In the genomic region with DNA sequence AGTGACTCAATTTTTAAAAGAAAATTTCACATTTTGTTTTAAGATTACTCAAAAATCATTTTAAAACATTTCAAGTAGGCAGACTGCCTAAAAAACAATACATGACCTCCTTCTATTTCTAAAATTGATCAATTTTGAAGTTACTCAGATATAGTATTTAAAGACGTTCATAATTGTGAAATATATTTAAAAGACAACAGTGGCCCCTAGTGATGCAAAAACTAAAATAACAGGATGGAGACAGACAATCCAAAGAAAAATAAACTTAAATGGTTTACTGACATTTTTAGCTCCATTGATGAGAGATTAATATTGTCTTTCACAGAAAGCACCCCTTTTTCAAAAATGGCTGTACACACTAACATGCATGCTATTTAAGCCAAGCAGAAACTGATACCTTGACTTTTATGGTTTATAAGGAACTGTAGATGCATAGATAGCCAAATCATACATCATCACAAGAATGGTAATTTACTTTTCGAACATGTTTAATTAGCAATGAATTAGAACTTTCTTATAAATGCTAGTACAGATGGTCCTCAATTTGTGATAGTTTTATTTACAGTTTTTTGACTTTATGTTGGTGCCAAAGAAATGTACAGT, we compare ENCODE assay signal across 9 cellular contexts.
DNase-seq lines count a peak whose midpoint lies in the region; ATAC-seq, FAIRE-seq and TF ChIP-seq lines count a peak whose summit lies in the region.
"Had no signal": no experiment of that assay in that cellular context is flagged by ENCODE, and none has a peak within 500 bp of the region (broad histone marks: within the 10 kb centered on the region; RNA-seq: fewer than 3 reads in every experiment).

No MANE protein-coding gene starts in this region.

- H3K36me3 ChIP-seq in OCI-LY7 (ENCODE audit: insufficient read depth, low read length), result no peaks in the 10 kb centered on the region
- H3K36me3 ChIP-seq in endothelial cell of umbilical vein (ENCODE audit: control insufficient read depth in 2 of 2, extremely low read depth in 1 of 2, insufficient read depth in 2 of 2, low read length in 2 of 2), result no peaks in the 10 kb centered on the region
- H3K36me3 ChIP-seq in neural progenitor cell, result no peaks in the 10 kb centered on the region

- H3K4me1 Mint-ChIP-seq in neural progenitor cell, result peaks cover 2% of the 10 kb centered on the region

- no peak overlapping the region for H3K4me3 Mint-ChIP-seq in neural progenitor cell

- no peak overlapping the region for H2AFZ ChIP-seq in OCI-LY7 (ENCODE audit: low read length)
- H2AFZ ChIP-seq in endothelial cell of umbilical vein (ENCODE audit: low read depth, low read length), result no peak overlapping the region
- H2AFZ ChIP-seq in neural progenitor cell (replicated peaks), result no peak overlapping the region

- CTCF ChIA-PET in OCI-LY7 (lab: Charles Lee; ENCODE audit: unreplicated experiment) (no interaction called here), endothelial cell of umbilical vein (lab: Charles Lee) (interaction anchor here (0.7 to 4.9 kb wide), 26 partner anchors 9 to 980 kb away, joined by 3 to 76 read pairs (median 4); a partner anchor contains a TSS)

- H3K27ac Mint-ChIP-seq in neural progenitor cell, result no peak overlapping the region

- dilution Hi-C loops in endothelial cell of umbilical vein (cut with MboI; ENCODE audit: extremely low pct_ligation_motif_present, low sequenced_read_pairs), result no loop called here

- peak; percentile 20 for DNase-seq in GM03348 (ENCODE audit: low spot score)
- DNase-seq in OCI-LY7 (ENCODE audit: low spot score), result no peak
- peak; percentile 59 for DNase-seq in endothelial cell of umbilical vein (ENCODE audit: low read depth, low spot score)
- no peak for DNase-seq in neural progenitor cell (ENCODE audit: low spot score)
- DNase-seq in activated CD4-positive, CD25-positive, alpha-beta regulatory T cell (lab: John Stamatoyannopoulos, UW), result no peak
- no peak for DNase-seq in NCI-H1436 treated with DMSO at 0.1 percent for 48 hours (lab: John Stamatoyannopoulos, UW)
- DNase-seq: stimulated activated CD8-positive, alpha-beta memory T cell treated with anti-CD3 and anti-CD28 coated beads, Interleukin-4, amount 100 ng/mL, for 48 hours had no signal

- no peak overlapping the region for H3K4me2 ChIP-seq in OCI-LY7 (ENCODE audit: low read length)
- no peak overlapping the region for H3K4me2 ChIP-seq in endothelial cell of umbilical vein (ENCODE audit: insufficient read depth, low read length)
- no peak overlapping the region for H3K4me2 ChIP-seq in neural progenitor cell

- H3K36me3 Mint-ChIP-seq in neural progenitor cell, result no peaks in the 10 kb centered on the region

- H3K9me2 ChIP-seq in OCI-LY7 (ENCODE audit: insufficient read depth, low read length), result no peaks in the 10 kb centered on the region

- peak; percentile 52 for TF ChIP-seq CTCF in OCI-LY7 (conservative IDR thresholded peaks at IDR 0.05; ENCODE audit: low read length)
- peak in 1 of 2 donors; percentile 20 for TF ChIP-seq CTCF in endothelial cell of umbilical vein (IDR thresholded peaks at IDR 0.05; ENCODE audit: extremely low read depth in 1 of 2, insufficient read depth in 1 of 2, low read depth in 1 of 2, low read length in 2 of 2)
- TF ChIP-seq CTCF in neural progenitor cell (IDR thresholded peaks at IDR 0.05), result peak; percentile 55

- no peak for FAIRE-seq in endothelial cell of umbilical vein (lab: Jason Lieb, UNC)

- no peaks in the 10 kb centered on the region for H3F3A ChIP-seq in neural progenitor cell (ENCODE audit: low read depth)

- no peaks in the 10 kb centered on the region for H4K20me1 ChIP-seq in OCI-LY7 (ENCODE audit: insufficient read depth, low read length)
- no peaks in the 10 kb centered on the region for H4K20me1 ChIP-seq in endothelial cell of umbilical vein (replicated peaks; ENCODE audit: control insufficient read depth, extremely low read depth, insufficient read depth, low read length)
- no peaks in the 10 kb centered on the region for H4K20me1 ChIP-seq in neural progenitor cell (ENCODE audit: low read depth)

- H3K27ac ChIP-seq in OCI-LY7 (ENCODE audit: low read depth, low read length, poor library complexity, severe bottlenecking) (no peak overlapping the region), endothelial cell of umbilical vein (ENCODE audit: insufficient read depth, low read depth, low read length) (no peak overlapping the region), neural progenitor cell (no peak overlapping the region)

- intact Hi-C loops in OCI-LY7 (cut with micrococcal nuclease; ENCODE audit: unreplicated experiment) (no loop called here), endothelial cell of umbilical vein (cut with micrococcal nuclease) (loop anchor here (1.0 to 10.0 kb wide), 6 partner anchors 304 to 1130 kb away; no protein-coding TSS in a partner anchor)

- no peak for ATAC-seq in HG03175 (IDR thresholded peaks at IDR 0.05; ENCODE audit: unreplicated experiment)
- ATAC-seq in HG02678 (IDR thresholded peaks at IDR 0.05; ENCODE audit: unreplicated experiment), result no peak

- POLR2A ChIA-PET in OCI-LY7 (lab: Charles Lee), result no interaction called here
- POLR2A ChIA-PET in endothelial cell of umbilical vein (lab: Charles Lee), result interaction anchor here (1.0 kb wide), 1 partner anchor 911 kb away, joined by 3 read pairs; no protein-coding TSS in a partner anchor

- no TSS peak for BruUV-seq in OCI-LY7 (replicated peaks; lab: Mats Ljungman, UMichigan)
- no TSS peak for BruUV-seq in endothelial cell of umbilical vein (replicated peaks; lab: Mats Ljungman, UMichigan)

- H3K4me1 ChIP-seq in OCI-LY7 (ENCODE audit: insufficient read depth, low read length, poor library complexity, severe bottlenecking), result no peaks in the 10 kb centered on the region
- peaks cover 11% of the 10 kb centered on the region for H3K4me1 ChIP-seq in endothelial cell of umbilical vein (ENCODE audit: control insufficient read depth, extremely low read depth, insufficient read depth, low read length)
- no peaks in the 10 kb centered on the region for H3K4me1 ChIP-seq in neural progenitor cell

- H3K9me3 ChIP-seq in OCI-LY7 (ENCODE audit: low read length), result no peaks in the 10 kb centered on the region
- no peaks in the 10 kb centered on the region for H3K9me3 ChIP-seq in endothelial cell of umbilical vein (replicated peaks; ENCODE audit: control insufficient read depth, insufficient read depth, low read length)
- no peaks in the 10 kb centered on the region for H3K9me3 ChIP-seq in neural progenitor cell (ENCODE audit: low read depth)

- H3K27me3 ChIP-seq in endothelial cell of umbilical vein (ENCODE audit: control insufficient read depth in 2 of 2, insufficient read depth in 2 of 2, low read length in 2 of 2), result no peaks in the 10 kb centered on the region
- H3K27me3 ChIP-seq in neural progenitor cell, result no peaks in the 10 kb centered on the region

- H3K79me2 ChIP-seq in OCI-LY7 (ENCODE audit: insufficient read depth, low read depth, low read length) (no peaks in the 10 kb centered on the region), endothelial cell of umbilical vein (ENCODE audit: control insufficient read depth, insufficient read depth, low read length) (no peaks in the 10 kb centered on the region), neural progenitor cell (ENCODE audit: low read depth) (no peaks in the 10 kb centered on the region)

- H3K27me3 Mint-ChIP-seq in neural progenitor cell (ENCODE audit: insufficient read depth, low read depth), result no peaks in the 10 kb centered on the region

- no peak overlapping the region for H3K9ac ChIP-seq in endothelial cell of umbilical vein (replicated peaks; ENCODE audit: extremely low read depth, insufficient read depth, low read length)
- no peak overlapping the region for H3K9ac ChIP-seq in neural progenitor cell

- H3K4me3 ChIP-seq in OCI-LY7 (ENCODE audit: low read depth, low read length, poor library complexity, severe bottlenecking) (no peak overlapping the region), endothelial cell of umbilical vein (replicated peaks in 1 of 3; ENCODE audit: insufficient read depth in 1 of 3, low read depth in 1 of 3, low read length in 3 of 3) (no peak overlapping the region), neural progenitor cell (no peak overlapping the region)

- H3K9me1 ChIP-seq in endothelial cell of umbilical vein (replicated peaks; ENCODE audit: control insufficient read depth, extremely low read depth, insufficient read depth, low read length), result no peaks in the 10 kb centered on the region

- no peaks in the 10 kb centered on the region for H3K9me3 Mint-ChIP-seq in neural progenitor cell

- no peak for TF ChIP-seq POLR2A in endothelial cell of umbilical vein (IDR thresholded peaks at IDR 0.05; ENCODE audit: low read depth, low read length)

TF ChIP-seq in endothelial cell of umbilical vein, 7 proteins besides CTCF, POLR2A, EP300 and RAD21:
- TF ChIP-seq, protein P1, sequence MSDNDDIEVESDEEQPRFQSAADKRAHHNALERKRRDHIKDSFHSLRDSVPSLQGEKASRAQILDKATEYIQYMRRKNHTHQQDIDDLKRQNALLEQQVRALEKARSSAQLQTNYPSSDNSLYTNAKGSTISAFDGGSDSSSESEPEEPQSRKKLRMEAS (IDR thresholded peaks at IDR 0.05; ENCODE audit: insufficient read depth, insufficient read length), result no peak
- TF ChIP-seq MYC (IDR thresholded peaks at IDR 0.05; ENCODE audit: low read depth, low read length) (no peak), GATA2 (IDR thresholded peaks at IDR 0.05; ENCODE audit: insufficient read depth, insufficient read length, low read depth, low read length) (no peak), FOS (IDR thresholded peaks at IDR 0.05; ENCODE audit: borderline replicate concordance, insufficient read depth, low read length) (no peak), JUN (IDR thresholded peaks at IDR 0.05; ENCODE audit: borderline replicate concordance, insufficient read depth, insufficient read length, low read depth) (no peak), EZH2 (IDR thresholded peaks at IDR 0.05; ENCODE audit: borderline replicate concordance, low read depth, low read length, severe bottlenecking) (no peak), POLR2AphosphoS5 (IDR thresholded peaks at IDR 0.05; ENCODE audit: insufficient read depth, low read depth, low read length) (no peak)
TF ChIP-seq in endothelial cell of umbilical vein: peak in this region for 0.

Comparison
In these comparisons a context has a peak if more than half of its experiments do, and no peak if none do; other contexts are left out.
1. DNase-seq: peak in GM03348 (single experiment) and endothelial cell of umbilical vein (single experiment); none in OCI-LY7 (single experiment), neural progenitor cell (single experiment), activated CD4-positive, CD25-positive, alpha-beta regulatory T cell (0 of 4) and NCI-H1436 treated with DMSO at 0.1 percent for 48 hours (single experiment).